In genomic region chr10:74199315-74199714, GRCh38 we compare ENCODE assay signal across 36 cellular contexts.
"Had no signal": no experiment of that assay in that cellular context is flagged by ENCODE, and none has a peak within 500 bp of the region (broad histone marks: within the 10 kb centered on the region; RNA-seq: fewer than 3 reads in every experiment).

No MANE protein-coding gene starts in this region.

- H3K4me3 ChIP-seq: MG63 had no signal

- H3K9me3 ChIP-seq: MG63 had no signal

- DNase-seq: Karpas-422, Kasumi-1, MG63, MM.1S, MV-4-11, NCI-H1048, NCI-H1092, NCI-H1092 treated with DMSO at 0.1 percent for 48 hours, NCI-H1105, NCI-H1105 treated with DMSO at 0.1 percent for 48 hours, NCI-H1417, NCI-H1417 treated with DMSO at 0.1 percent for 48 hours, NCI-H1436, NCI-H1436 treated with DMSO at 0.1 percent for 48 hours, NCI-H146, NCI-H1694, NCI-H1694 treated with DMSO at 0.1 percent for 48 hours, NCI-H187, NCI-H187 treated with DMSO at 0.1 percent for 48 hours, NCI-H1930, NCI-H2029, NCI-H2029 treated with DMSO at 0.1 percent for 48 hours, NCI-H2081, NCI-H2081 treated with DMSO at 0.1 percent for 48 hours, NCI-H2107, NCI-H2171, NCI-H2171 treated with DMSO at 0.1 percent for 48 hours, NCI-H2227 treated with DMSO at 0.1 percent for 48 hours, NCI-H226, NCI-H345, NCI-H446, NCI-H446 treated with DMSO at 0.1 percent for 48 hours, NCI-H510A, NCI-H510A treated with DMSO at 0.1 percent for 48 hours, NCI-H524, NCI-H524 treated with DMSO at 0.1 percent for 48 hours had no signal

- H3K27me3 ChIP-seq: MG63 had no signal
